Comparison of ENCODE assay signal across 8 cellular contexts in genomic region chr6:43052225-43052841, GRCh38. TPM values are rescaled to one million over a fixed set of nuclear protein-coding genes. Genes with fewer than 3 reads are reported as not detected.
DNase-seq lines count a peak whose midpoint lies in the region; ATAC-seq and TF ChIP-seq lines count a peak whose summit lies in the region.
"Had no signal": no experiment of that assay in that cellular context is flagged by ENCODE, and none has a peak within 500 bp of the region (broad histone marks: within the 10 kb centered on the region; RNA-seq: fewer than 3 reads in every experiment).

No MANE protein-coding gene starts in this region.

- H3K27me3 ChIP-seq in HAP-1 (ENCODE audit: low read depth) (no peaks in the 10 kb centered on the region), smooth muscle cell (ENCODE audit: low read depth) (no peaks in the 10 kb centered on the region)

- H4K20me1 ChIP-seq in smooth muscle cell (ENCODE audit: low read depth) = no peaks in the 10 kb centered on the region

- peak overlapping the region; percentile 97 for H3K4me2 ChIP-seq in smooth muscle cell

- no peak for ATAC-seq in GM18868 (IDR thresholded peaks at IDR 0.05; ENCODE audit: unreplicated experiment)
- no peak for ATAC-seq in HG03135 (IDR thresholded peaks at IDR 0.05; ENCODE audit: unreplicated experiment)
- ATAC-seq in HG03442 (IDR thresholded peaks at IDR 0.05; ENCODE audit: unreplicated experiment) = no peak

- H3K4me1 ChIP-seq in HAP-1 = peaks cover 8% of the 10 kb centered on the region; the same call in 1 of the 2 replicates
- H3K4me1 ChIP-seq in smooth muscle cell (ENCODE audit: low read depth) = peaks cover 13% of the 10 kb centered on the region

- peaks cover 2% of the 10 kb centered on the region for H3F3A ChIP-seq in smooth muscle cell (ENCODE audit: low read depth)

- H3K4me1 Mint-ChIP-seq in glutamatergic neuron (ENCODE audit: low read depth, unreplicated experiment) = peaks cover 15% of the 10 kb centered on the region

- peaks cover 9% of the 10 kb centered on the region for H3K36me3 Mint-ChIP-seq in glutamatergic neuron (ENCODE audit: unreplicated experiment)

- in situ Hi-C loops in HAP-1 (cut with MboI; ENCODE audit: low sequenced_read_pairs) = no loop called here

- peaks cover 65% of the 10 kb centered on the region for H3K36me3 ChIP-seq in HAP-1 (replicated peaks)
- H3K36me3 ChIP-seq in smooth muscle cell (ENCODE audit: low read depth) = no peaks in the 10 kb centered on the region

- no peak overlapping the region for H2AFZ ChIP-seq in smooth muscle cell (ENCODE audit: low read depth)

- DNase-seq in HAP-1 (ENCODE audit: low spot score in 2 of 2) = no peak
- DNase-seq in glutamatergic neuron = no peak
- DNase-seq in smooth muscle cell (lab: John Stamatoyannopoulos, UW; ENCODE audit: unreplicated experiment) = no peak
- DNase-seq: NCI-H1048 had no signal

- H3K4me3 Mint-ChIP-seq in glutamatergic neuron (ENCODE audit: unreplicated experiment) = peak overlapping the region; percentile 100

- peak overlapping the region; percentile 90 for H3K9ac ChIP-seq in smooth muscle cell (ENCODE audit: low read depth)

- H3K4me3 ChIP-seq in HAP-1 = peak overlapping the region; percentile 87
- H3K4me3 ChIP-seq in WI38 (ENCODE audit: low read depth, low read length) = peak overlapping the region; percentile 74
- peak overlapping the region; percentile 80 for H3K4me3 ChIP-seq in smooth muscle cell

- TF ChIP-seq CTCF in WI38 (IDR thresholded peaks at IDR 0.05; ENCODE audit: low read depth, low read length) (no peak), glutamatergic neuron (IDR thresholded peaks at IDR 0.05; ENCODE audit: partially characterized antibody, unreplicated experiment) (no peak), smooth muscle cell (IDR thresholded peaks at IDR 0.05; ENCODE audit: borderline replicate concordance, insufficient read depth, poor library complexity, severe bottlenecking) (no peak)

- peaks cover 13% of the 10 kb centered on the region for H3K9me3 Mint-ChIP-seq in glutamatergic neuron (ENCODE audit: unreplicated experiment)

- no peaks in the 10 kb centered on the region for H3K9me3 ChIP-seq in HAP-1
- no peaks in the 10 kb centered on the region for H3K9me3 ChIP-seq in smooth muscle cell (replicated peaks; ENCODE audit: low read depth)

- 87% methylated on average over 19 of the region's 19 CpGs for WGBS in smooth muscle cell (ENCODE audit: low lambda C conversion rate)

- peaks cover 8% of the 10 kb centered on the region for H3K27me3 Mint-ChIP-seq in glutamatergic neuron (ENCODE audit: unreplicated experiment)

- no peak overlapping the region for H3K27ac ChIP-seq in smooth muscle cell (ENCODE audit: low read depth)

- peaks cover 36% of the 10 kb centered on the region for H3K79me2 ChIP-seq in smooth muscle cell (ENCODE audit: low read depth)

- peak overlapping the region; percentile 97 for H3K27ac Mint-ChIP-seq in glutamatergic neuron (ENCODE audit: unreplicated experiment)

RNA-seq across cellular contexts. Expression of gene CUL7, which starts 1.3 kb away (rescaled TPM):
- total RNA-seq in glutamatergic neuron (ENCODE audit: unreplicated experiment) (43.3 TPM), smooth muscle cell (36.9 and 51.4 TPM in 2 replicates)
- 48.7 and 49.6 TPM in 2 replicates for polyA plus RNA-seq in smooth muscle cell

RNA-seq across cellular contexts. Expression of gene MRPL2, which starts 6.9 kb away (rescaled TPM):
- total RNA-seq in glutamatergic neuron (ENCODE audit: unreplicated experiment) = 50.5 TPM
- total RNA-seq in smooth muscle cell = 16.4 and 24.0 TPM in 2 replicates
- polyA plus RNA-seq in smooth muscle cell = 112 and 125 TPM in 2 replicates

RNA-seq across cellular contexts. Expression of gene KLC4, which starts 7.1 kb away (rescaled TPM):
- total RNA-seq in glutamatergic neuron (ENCODE audit: unreplicated experiment) (62.3 TPM), smooth muscle cell (13.2 and 20.0 TPM in 2 replicates)
- polyA plus RNA-seq in smooth muscle cell = 25.3 and 25.7 TPM in 2 replicates

RNA-seq across cellular contexts. Expression of gene PTK7, which starts 23.8 kb away (rescaled TPM):
- total RNA-seq in glutamatergic neuron (ENCODE audit: unreplicated experiment) (166 TPM), smooth muscle cell (376 and 417 TPM in 2 replicates)
- polyA plus RNA-seq in smooth muscle cell = 596 and 598 TPM in 2 replicates

RNA-seq across cellular contexts. Expression of gene RRP36, which starts 30.9 kb away (rescaled TPM):
- total RNA-seq in glutamatergic neuron (ENCODE audit: unreplicated experiment) = 109 TPM
- 56.4 and 64.8 TPM in 2 replicates for total RNA-seq in smooth muscle cell
- polyA plus RNA-seq in smooth muscle cell = 71.9 and 72.7 TPM in 2 replicates
